In genomic region chr7:96321670-96322372, GRCh38 we compare ENCODE assay signal across 8 cellular contexts. TPM values are rescaled to one million over a fixed set of nuclear protein-coding genes. Genes with fewer than 3 reads are reported as not detected.
A peak's percentile ranks its signal among the peaks of the same experiment; 100 is the strongest.
DNase-seq lines count a peak whose midpoint lies in the region; ATAC-seq and TF ChIP-seq lines count a peak whose summit lies in the region.

Gene SLC25A13 (minus strand): TSS chr7:96322098. CDS start chr7:96321956, 142 bp downstream.

- POLR2A ChIA-PET in activated CD4-positive, alpha-beta T cell treated with anti-CD3 and anti-CD28 coated beads for 36 hours (lab: Charles Lee), result no interaction called here

- no peaks in the 10 kb centered on the region for H3K9me3 Mint-ChIP-seq in activated CD4-positive, alpha-beta T cell treated with anti-CD3 and anti-CD28 coated beads for 36 hours (ENCODE audit: low read depth)

- peak within 1 kb of the TSS; percentile 98 for H3K4me3 ChIP-seq in AG09309 (ENCODE audit: control insufficient read depth, low read depth, low read length)
- peak within 1 kb of the TSS; percentile 90 for H3K4me3 ChIP-seq in choroid plexus epithelial cell (ENCODE audit: low read depth, low read length)

- intact Hi-C loops in activated CD4-positive, alpha-beta T cell treated with anti-CD3 and anti-CD28 coated beads for 36 hours (cut with DNase I, micrococcal nuclease), result loop anchor here (1.0 to 10.0 kb wide), 7 partner anchors 37 to 1550 kb away; partner anchors contain the start of genes ASNS (in 1 of the 2) and SDHAF3 (in 1 of the 2)

- TF ChIP-seq CTCF in AG09309 (IDR thresholded peaks at IDR 0.05; ENCODE audit: control insufficient read depth, insufficient read depth, low read depth, low read length, missing control alignments) (no peak), choroid plexus epithelial cell (conservative IDR thresholded peaks at IDR 0.05; ENCODE audit: low read depth, low read length) (no peak)

- peaks cover 39% of the 10 kb centered on the region for H3K4me1 Mint-ChIP-seq in activated CD4-positive, alpha-beta T cell treated with anti-CD3 and anti-CD28 coated beads for 36 hours

- no peaks in the 10 kb centered on the region for H3K27me3 Mint-ChIP-seq in activated CD4-positive, alpha-beta T cell treated with anti-CD3 and anti-CD28 coated beads for 36 hours

- CTCF ChIA-PET in activated CD4-positive, alpha-beta T cell treated with anti-CD3 and anti-CD28 coated beads for 36 hours (lab: Charles Lee), result no interaction called here

- peak within 1 kb of the TSS; percentile 77 for H3K4me3 Mint-ChIP-seq in activated CD4-positive, alpha-beta T cell treated with anti-CD3 and anti-CD28 coated beads for 36 hours

- peak within 1 kb of the TSS; percentile 96 for H3K27ac Mint-ChIP-seq in activated CD4-positive, alpha-beta T cell treated with anti-CD3 and anti-CD28 coated beads for 36 hours

- no peak for DNase-seq in AG09309 (ENCODE audit: low read depth)
- peak; percentile 43 for DNase-seq in NCI-H446 treated with DMSO at 0.1 percent for 48 hours (lab: John Stamatoyannopoulos, UW)
- DNase-seq in activated CD4-positive, alpha-beta T cell treated with anti-CD3 and anti-CD28 coated beads for 36 hours, result peak; percentile 80
- DNase-seq in choroid plexus epithelial cell (ENCODE audit: low read depth), result peak; percentile 85
- peak; percentile 72 to 79 for DNase-seq in stimulated activated CD4-positive, alpha-beta T cell treated with anti-CD3 and anti-CD28 coated beads, Interleukin-2, amount 100 ng/mL, for 24 hours

- peak; percentile 65 for ATAC-seq in GM18873 (IDR thresholded peaks at IDR 0.05; ENCODE audit: low FRiP score, unreplicated experiment)
- peak; percentile 69 for ATAC-seq in HG03135 (IDR thresholded peaks at IDR 0.05; ENCODE audit: unreplicated experiment)
- peak; percentile 59 for ATAC-seq in activated CD4-positive, alpha-beta T cell treated with anti-CD3 and anti-CD28 coated beads for 36 hours

- peak within 1 kb of the TSS; percentile 95 for H3K27ac ChIP-seq in layer of hippocampus (ENCODE audit: low read depth, low read length)

- peaks cover 5% of the 10 kb centered on the region for H3K36me3 Mint-ChIP-seq in activated CD4-positive, alpha-beta T cell treated with anti-CD3 and anti-CD28 coated beads for 36 hours (ENCODE audit: low read depth)

- no peaks in the 10 kb centered on the region for H3K27me3 ChIP-seq in layer of hippocampus (ENCODE audit: control insufficient read depth, insufficient read depth, low read length)

RNA-seq across cellular contexts. Expression of gene SLC25A13, which starts in this region (rescaled TPM):
- total RNA-seq in activated CD4-positive, alpha-beta T cell treated with anti-CD3 and anti-CD28 coated beads for 36 hours, result 10 to 100 TPM; 10.3 to 11.3 TPM
